In genomic region chr14:22587677-22588418, GRCh38 we compare ENCODE assay signal across 9 cellular contexts. TPM values are rescaled to one million over a fixed set of nuclear protein-coding genes. Genes with fewer than 3 reads are reported as not detected.
DNase-seq lines count a peak whose midpoint lies in the region; TF ChIP-seq lines count a peak whose summit lies in the region.
"Not testable (repeated sequence)": the region's sequence is repeated elsewhere in the genome, so short reads cannot be mapped to it uniquely, and the experiment has no call there.
"Had no signal": no experiment of that assay in that cellular context is flagged by ENCODE, and none has a peak within 500 bp of the region (broad histone marks: within the 10 kb centered on the region; RNA-seq: fewer than 3 reads in every experiment).

No MANE protein-coding gene starts in this region.

- WGBS in liver: 85% methylated on average over 10 of the region's 10 CpGs
- WGBS in trophoblast cell (ENCODE audit: extremely low coverage, insufficient coverage, insufficient read length): no CpG with 5 or more reads among the region's 10 CpGs

- in situ Hi-C loops in astrocyte of the spinal cord (cut with HindIII; ENCODE audit: low sequenced_read_pairs): not testable (repeated sequence)

- peaks cover 37% of the 10 kb centered on the region for H3K4me1 Mint-ChIP-seq in type B pancreatic cell (ENCODE audit: unreplicated experiment)

- H3K14ac ChIP-seq in trophoblast cell (ENCODE audit: low read length): not testable (repeated sequence)

- not testable (repeated sequence) for H2AFZ ChIP-seq in trophoblast cell (ENCODE audit: insufficient read depth, low read length, poor library complexity)

- H2BK120ac ChIP-seq in trophoblast cell (ENCODE audit: insufficient read depth, low read length, poor library complexity): not testable (repeated sequence)

- not testable (repeated sequence) for H3K9me3 ChIP-seq in WERI-Rb-1 (ENCODE audit: severe bottlenecking); liver (ENCODE audit: control insufficient read depth in 4 of 4, low read length in 3 of 4); trophoblast cell (ENCODE audit: insufficient read depth, low read depth, low read length)

- not testable (repeated sequence) for H3K9me3 Mint-ChIP-seq in type B pancreatic cell

- peak overlapping the region; percentile 91 for H3K4ac ChIP-seq in trophoblast cell (ENCODE audit: low read depth, low read length)

- not testable (repeated sequence) for H4K8ac ChIP-seq in trophoblast cell (ENCODE audit: low read depth, low read length)

- H4K91ac ChIP-seq in trophoblast cell (ENCODE audit: low read depth, low read length): not testable (repeated sequence)

- H2BK12ac ChIP-seq in trophoblast cell (ENCODE audit: low read length): not testable (repeated sequence)

- peak overlapping the region; percentile 96 for H3K4me2 ChIP-seq in trophoblast cell (ENCODE audit: low read length)

- H3K4me3 Mint-ChIP-seq in type B pancreatic cell: peak overlapping the region; percentile 93

- not testable (repeated sequence) for H3K79me2 ChIP-seq in trophoblast cell (ENCODE audit: control insufficient read depth, insufficient read depth, low read length, poor library complexity)

- H3K36me3 ChIP-seq in GM06990 (ENCODE audit: control insufficient read depth, insufficient read depth, low read length); liver (ENCODE audit: control insufficient read depth in 4 of 4, insufficient read depth in 3 of 4, low read depth in 1 of 4, low read length in 3 of 4); trophoblast cell (ENCODE audit: control insufficient read depth in 1 of 2, insufficient read depth in 2 of 2, low read length in 2 of 2): not testable (repeated sequence)
- peaks cover 11% of the 10 kb centered on the region for H3K36me3 ChIP-seq in WERI-Rb-1

- not testable (repeated sequence) for H4K12ac ChIP-seq in trophoblast cell (ENCODE audit: low read depth, low read length)

- H3K27me3 ChIP-seq in GM06990 (replicated peaks; ENCODE audit: control insufficient read depth, insufficient read depth, low read length); WERI-Rb-1 (ENCODE audit: insufficient read depth, low read depth, severe bottlenecking); liver (ENCODE audit: control insufficient read depth in 4 of 4, insufficient read depth in 4 of 4, low read length in 3 of 4); trophoblast cell (ENCODE audit: insufficient read depth, low read length): not testable (repeated sequence)

- not testable (repeated sequence) for TF ChIP-seq RAD21 in liver (IDR thresholded peaks at IDR 0.05)

- peaks cover 11% of the 10 kb centered on the region for H3K27me3 Mint-ChIP-seq in type B pancreatic cell

- not testable (repeated sequence) for H3K18ac ChIP-seq in trophoblast cell (ENCODE audit: low read length)

- DNase-seq in GM06990 (ENCODE audit: extremely low read depth, insufficient read length); WERI-Rb-1; astrocyte of the spinal cord (ENCODE audit: low read depth, low spot score); trophoblast cell; type B pancreatic cell (ENCODE audit: extremely low spot score, unreplicated experiment): not testable (repeated sequence)
- DNase-seq in LoVo (ENCODE audit: low spot score) (peak; percentile 16), erythroblast (lab: John Stamatoyannopoulos, UW) (peak; percentile 76 to 79)

- TF ChIP-seq POLR2A in erythroblast (IDR thresholded peaks at IDR 0.05; ENCODE audit: low read length): not testable (repeated sequence)

- H3K79me1 ChIP-seq in trophoblast cell (ENCODE audit: low read length): not testable (repeated sequence)

- not testable (repeated sequence) for H2BK5ac ChIP-seq in trophoblast cell (ENCODE audit: low read depth, low read length, poor library complexity)

- H2AK5ac ChIP-seq in trophoblast cell (ENCODE audit: low read length): not testable (repeated sequence)

- peak overlapping the region; percentile 88 to 93 for H3K9ac ChIP-seq in liver (ENCODE audit: low read depth in 1 of 2, low read length in 2 of 2)
- H3K9ac ChIP-seq in trophoblast cell (ENCODE audit: low read length): not testable (repeated sequence)

- H3K4me3 ChIP-seq in GM06990 (replicated peaks; ENCODE audit: low read depth, low read length) (peak overlapping the region; percentile 87), WERI-Rb-1 (ENCODE audit: low read depth, low read length) (peak overlapping the region; percentile 97), astrocyte of the spinal cord (ENCODE audit: low read depth, low read length) (peak overlapping the region; percentile 77), liver (ENCODE audit: low read depth in 1 of 3, low read length in 3 of 3) (peak overlapping the region; percentile 90 to 100 (median 92))
- H3K4me3 ChIP-seq in trophoblast cell (ENCODE audit: low read depth, low read length): not testable (repeated sequence)

- H3K4me1 ChIP-seq in liver (ENCODE audit: control insufficient read depth in 4 of 4, insufficient read depth in 4 of 4, low read length in 3 of 4): peaks cover 10 to 27% (median 21%) of the 10 kb centered on the region in 4 donors
- not testable (repeated sequence) for H3K4me1 ChIP-seq in trophoblast cell (ENCODE audit: control insufficient read depth in 1 of 2, insufficient read depth in 2 of 2, low read length in 2 of 2)

- not testable (repeated sequence) for H3K27ac ChIP-seq in WERI-Rb-1; trophoblast cell (ENCODE audit: low read depth, low read length)
- peak overlapping the region in 1 of 2 donors; percentile 85 for H3K27ac ChIP-seq in liver (ENCODE audit: low read depth in 1 of 2, low read length in 2 of 2)

- peak overlapping the region; percentile 96 for H3K27ac Mint-ChIP-seq in type B pancreatic cell

- peaks cover 19% of the 10 kb centered on the region for H3K36me3 Mint-ChIP-seq in type B pancreatic cell

- not testable (repeated sequence) for H3K23ac ChIP-seq in trophoblast cell (ENCODE audit: low read length)

- TF ChIP-seq CTCF in GM06990 (IDR thresholded peaks at IDR 0.05; ENCODE audit: insufficient read depth, low read length, poor library complexity, severe bottlenecking); WERI-Rb-1 (IDR thresholded peaks at IDR 0.05; ENCODE audit: low read depth, low read length); astrocyte of the spinal cord (IDR thresholded peaks at IDR 0.05; ENCODE audit: low read depth, low read length); liver (IDR thresholded peaks at IDR 0.05; ENCODE audit: low read depth, low read length, missing input control); type B pancreatic cell (conservative IDR thresholded peaks at IDR 0.05): not testable (repeated sequence)

RNA-seq across cellular contexts. Expression of gene DAD1, which starts 1.2 kb away (rescaled TPM):
- total RNA-seq in liver (100 to 1,000 TPM; 142 to 187 TPM), type B pancreatic cell (ENCODE audit: low replicate concordance) (191 and 228 TPM in 2 replicates)
- 100 to 1,000 TPM; 223 to 254 TPM for polyA plus RNA-seq in liver
- 275 and 278 TPM in 2 replicates for polyA plus RNA-seq in trophoblast cell (2013)

RNA-seq across cellular contexts. Expression of gene ABHD4, which starts 10.3 kb away (rescaled TPM):
- total RNA-seq in liver (10 to 100 TPM in 1 of 2 donors, 1 to 10 TPM in 1; 9.9 to 12.3 TPM), type B pancreatic cell (ENCODE audit: low replicate concordance) (34.1 and 71.0 TPM in 2 replicates)
- polyA plus RNA-seq in liver: 10 to 100 TPM in 1 of 2 donors, 1 to 10 TPM in 1; 9.0 to 32.9 TPM
- polyA plus RNA-seq in trophoblast cell (2013): 38.2 and 41.0 TPM in 2 replicates

RNA-seq across cellular contexts. Expression of gene OR6J1, which starts 56.3 kb away (rescaled TPM):
- total RNA-seq in liver (not detected), type B pancreatic cell (ENCODE audit: low replicate concordance) (not detected in 2 replicates)
- not detected for polyA plus RNA-seq in liver
- polyA plus RNA-seq in trophoblast cell (2013): not detected in 2 replicates
- total RNA-seq: left cardiac atrium had no signal
